In the genomic region with DNA sequence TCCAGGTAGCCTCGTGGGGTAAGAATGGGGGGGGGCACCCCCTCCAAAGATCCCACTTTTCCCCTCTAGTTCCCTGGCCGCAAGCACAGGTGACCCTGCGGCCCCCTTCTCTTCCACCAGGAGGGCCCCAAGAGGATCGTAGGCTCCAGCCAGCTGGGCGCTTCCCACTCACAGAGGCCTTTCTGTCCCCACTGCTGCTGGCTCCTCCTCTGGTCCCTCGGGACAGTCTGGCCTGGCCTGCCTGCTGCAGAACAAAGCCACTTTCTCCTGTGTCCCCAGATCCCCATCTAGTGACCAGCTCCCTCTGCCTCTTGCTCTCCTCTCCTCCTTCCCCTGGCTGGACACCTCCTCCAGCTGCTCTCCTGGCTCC, we compare ENCODE assay signal across 8 cellular contexts. TPM values are rescaled to one million over a fixed set of nuclear protein-coding genes. Genes with fewer than 3 reads are reported as not detected.
DNase-seq lines count a peak whose midpoint lies in the region; ATAC-seq and TF ChIP-seq lines count a peak whose summit lies in the region.

No MANE protein-coding gene starts in this region.

- ATAC-seq in GM18907 (IDR thresholded peaks at IDR 0.05; ENCODE audit: unreplicated experiment), result peak; percentile 4
- peak; percentile 8 for ATAC-seq in lung (ENCODE audit: insufficient read depth, low FRiP score)
- peak; percentile 1 to 7 for ATAC-seq in upper lobe of left lung (ENCODE audit: low FRiP score in 2 of 2)

- H3K9me3 ChIP-seq in lung (ENCODE audit: control insufficient read depth in 2 of 2, insufficient read depth in 1 of 2, low read length in 1 of 2) (no peaks in the 10 kb centered on the region), upper lobe of left lung (no peaks in the 10 kb centered on the region)

- H3K27me3 ChIP-seq in lung (ENCODE audit: control insufficient read depth, insufficient read depth) (no peaks in the 10 kb centered on the region), upper lobe of left lung (peaks cover 0 to 10% (median 0%) of the 10 kb centered on the region in 4 donors)

- TF ChIP-seq EP300 in upper lobe of left lung (IDR thresholded peaks at IDR 0.05), result no peak

- DNase-seq in AG08395 (ENCODE audit: low spot score), result peak; percentile 2
- peak; percentile 78 for DNase-seq in NCI-H2171 treated with DMSO at 0.1 percent for 48 hours (lab: John Stamatoyannopoulos, UW)
- no peak for DNase-seq in cardiac fibroblast (ENCODE audit: low read depth in 2 of 2)
- no peak for DNase-seq in lung (ENCODE audit: low spot score)
- DNase-seq in upper lobe of left lung, result no peak
- no peak for DNase-seq in stimulated activated CD4-positive, alpha-beta T cell treated with anti-CD3 and anti-CD28 coated beads, Interleukin-2, amount 100 ng/mL, for 24 hours
- no peak for DNase-seq in foreskin fibroblast

- H3K4me1 ChIP-seq in lung (ENCODE audit: control insufficient read depth in 2 of 2, insufficient read depth in 2 of 2, low read length in 2 of 2) (no peaks in the 10 kb centered on the region), upper lobe of left lung (peaks cover 14 to 36% (median 20%) of the 10 kb centered on the region in 4 donors)

- no peaks in the 10 kb centered on the region for H3K36me3 ChIP-seq in lung (ENCODE audit: control insufficient read depth in 2 of 2, insufficient read depth in 2 of 2, low read length in 2 of 2)
- no peaks in the 10 kb centered on the region for H3K36me3 ChIP-seq in upper lobe of left lung

- peak overlapping the region; percentile 15 to 41 for H3K4me3 ChIP-seq in cardiac fibroblast (replicated peaks in 1 of 2; ENCODE audit: low read depth in 2 of 2, low read length in 2 of 2)
- H3K4me3 ChIP-seq in lung, result no peak overlapping the region
- peak overlapping the region in 3 of 4 donors; percentile 47 to 59 (median 56) for H3K4me3 ChIP-seq in upper lobe of left lung
- peak overlapping the region in 1 of 2 donors; percentile 38 for H3K4me3 ChIP-seq in foreskin fibroblast (ENCODE audit: low read depth in 1 of 2, low read length in 2 of 2)

- peak overlapping the region; percentile 4 to 6 for H3K27ac ChIP-seq in lung (ENCODE audit: low read depth in 1 of 2, low read length in 1 of 2)
- peak overlapping the region in 3 of 4 donors; percentile 23 to 82 (median 71) for H3K27ac ChIP-seq in upper lobe of left lung

- 13 to 26% methylated on average over 6 of the region's 6 CpGs for WGBS in lung, 2 donors
- 0 to 23% methylated on average over 1 to 6 of the region's 6 CpGs for WGBS in upper lobe of left lung, 2 donors

- TF ChIP-seq POLR2A in upper lobe of left lung (IDR thresholded peaks at IDR 0.05), result no peak

- no peak for TF ChIP-seq CTCF in cardiac fibroblast (IDR thresholded peaks at IDR 0.05; ENCODE audit: low read depth, low read length)
- TF ChIP-seq CTCF in lung (IDR thresholded peaks at IDR 0.05; ENCODE audit: control extremely low read depth, extremely low read depth), result no peak
- TF ChIP-seq CTCF in upper lobe of left lung (IDR thresholded peaks at IDR 0.05), result peak in 2 of 6 experiments; percentile 24 to 43
- TF ChIP-seq CTCF in foreskin fibroblast (IDR thresholded peaks at IDR 0.05; ENCODE audit: low read depth, low read length), result no peak

RNA-seq across cellular contexts. Expression of a gene that starts 0.5 kb away (rescaled TPM):
- total RNA-seq in lung (1 to 10 TPM; 1.4 to 1.7 TPM), upper lobe of left lung (1 to 10 TPM in 4 of 6 donors, under 1 TPM in 2; 0.69 to 6.8 (median 1.4) TPM)
- polyA plus RNA-seq in lung, result 1 to 10 TPM; 1.3 to 2.1 TPM

RNA-seq across cellular contexts. Expression of a gene that starts 6.4 kb away (rescaled TPM):
- total RNA-seq in lung (10 to 100 TPM; 12.2 to 35.5 TPM), upper lobe of left lung (10 to 100 TPM; 10.5 to 69.1 (median 34.0) TPM)
- 10 to 100 TPM; 14.5 to 19.7 TPM for polyA plus RNA-seq in lung

RNA-seq across cellular contexts. Expression of a gene that starts 15.9 kb away (rescaled TPM):
- total RNA-seq in lung (10 to 100 TPM; 56.7 to 70.9 TPM), upper lobe of left lung (10 to 100 TPM; 38.0 to 97.4 (median 54.1) TPM)
- 10 to 100 TPM; 40.3 to 56.9 TPM for polyA plus RNA-seq in lung

RNA-seq across cellular contexts. Expression of a gene that starts 17.0 kb away (rescaled TPM):
- 1 to 10 TPM; 1.8 to 3.2 TPM for total RNA-seq in lung
- under 1 TPM; 0.39 to 0.53 TPM for polyA plus RNA-seq in lung
- under 1 TPM in 4 of 6 donors, not detected in 2; 0.34 to 0.98 (median 0.55) TPM for total RNA-seq in upper lobe of left lung

RNA-seq across cellular contexts. Expression of a gene that starts 24.9 kb away (rescaled TPM):
- total RNA-seq in lung, result 10 to 100 TPM; 28.7 to 99.3 TPM
- polyA plus RNA-seq in lung, result 10 to 100 TPM; 49.0 to 87.5 TPM
- total RNA-seq in upper lobe of left lung, result 100 to 1,000 TPM in 2 of 6 donors, 10 to 100 TPM in 4; 26.7 to 199 (median 73.2) TPM

Comparison
In these comparisons a context has a peak if more than half of its experiments do, and no peak if none do; other contexts are left out.
1. DNase-seq: peak in AG08395 (single experiment) and NCI-H2171 treated with DMSO at 0.1 percent for 48 hours (single experiment); none in cardiac fibroblast (0 of 2), lung (single experiment), upper lobe of left lung (0 of 2), stimulated activated CD4-positive, alpha-beta T cell treated with anti-CD3 and anti-CD28 coated beads, Interleukin-2, amount 100 ng/mL, for 24 hours (0 of 2) and foreskin fibroblast (0 of 2).
2. Peak in every context shown above with its lines, with median percentiles within 50 percentile points of each other: ATAC-seq.